In the genomic region with DNA sequence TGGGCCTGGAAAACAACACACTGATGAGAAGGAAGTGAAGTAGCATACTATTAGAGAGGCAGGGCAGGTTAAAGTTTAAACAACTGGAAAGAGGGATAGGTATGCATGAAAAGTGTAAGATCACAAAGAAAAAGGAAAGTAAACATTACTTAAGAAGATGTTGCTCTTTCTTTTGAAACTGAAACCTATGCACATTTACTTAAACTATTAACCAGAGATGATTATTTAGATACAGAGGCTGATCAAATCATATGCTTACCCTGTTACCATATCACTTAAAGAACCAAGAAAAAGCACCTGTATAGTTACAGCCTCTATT, we compare ENCODE assay signal across 1 cellular context.
TF ChIP-seq lines count a peak whose summit lies in the region.

No MANE protein-coding gene starts in this region.

TF ChIP-seq in HepG2, 621 proteins besides CTCF, POLR2A, EP300 and RAD21 (continued from another document and continues in another):
- TF ChIP-seq STAT6 (CRISPR knock-in tag; IDR thresholded peaks at IDR 0.05; ENCODE audit: borderline replicate concordance) (no peak), ATF1 (CRISPR knock-in tag; IDR thresholded peaks at IDR 0.05) (no peak), CCAR2 (optimal IDR thresholded peaks at IDR 0.05; ENCODE audit: low read depth, low read length) (no peak), SUZ12 (IDR thresholded peaks at IDR 0.05; ENCODE audit: low read depth, low read length) (no peak), ZNF776 (CRISPR knock-in tag; IDR thresholded peaks at IDR 0.05) (no peak), TCF7 (IDR thresholded peaks at IDR 0.05; ENCODE audit: low read depth) (peak; percentile 28; the same call in 1 of the 2 replicates), THAP8 (CRISPR knock-in tag; IDR thresholded peaks at IDR 0.05; ENCODE audit: borderline replicate concordance) (no peak), JARID2 (CRISPR knock-in tag; IDR thresholded peaks at IDR 0.05; ENCODE audit: insufficient replicate concordance) (no peak), THYN1 (CRISPR knock-in tag; IDR thresholded peaks at IDR 0.05; ENCODE audit: borderline replicate concordance, low read depth) (no peak), ZNF326 (CRISPR knock-in tag; IDR thresholded peaks at IDR 0.05; ENCODE audit: borderline replicate concordance) (no peak), ZNF691 (CRISPR knock-in tag; IDR thresholded peaks at IDR 0.05; ENCODE audit: borderline replicate concordance, low read depth) (no peak), RXRB (CRISPR knock-in tag; IDR thresholded peaks at IDR 0.05; ENCODE audit: borderline replicate concordance) (0 out of 2 replicates have a peak, but pooled peaks have one; percentile 17), JUND (CRISPR knock-in tag; IDR thresholded peaks at IDR 0.05) (no peak), ZNF331 (CRISPR knock-in tag; IDR thresholded peaks at IDR 0.05) (no peak), ISL2 (CRISPR knock-in tag; IDR thresholded peaks at IDR 0.05) (peak; percentile 23; the same call in 1 of the 2 replicates), ZMAT3 (CRISPR knock-in tag; conservative IDR thresholded peaks at IDR 0.05) (no peak), HBP1 (CRISPR knock-in tag; IDR thresholded peaks at IDR 0.05; ENCODE audit: low read depth) (no peak), CREM (IDR thresholded peaks at IDR 0.05) (0 out of 2 replicates have a peak, but pooled peaks have one; percentile 16), CREM (CRISPR knock-in tag; IDR thresholded peaks at IDR 0.05) (no peak), MEIS2 (CRISPR knock-in tag; IDR thresholded peaks at IDR 0.05) (no peak), ZNF318 (CRISPR knock-in tag; IDR thresholded peaks at IDR 0.05) (no peak), TSC22D2 (CRISPR knock-in tag; IDR thresholded peaks at IDR 0.05; ENCODE audit: borderline replicate concordance) (no peak), POGK (CRISPR knock-in tag; conservative IDR thresholded peaks at IDR 0.05) (no peak), HMG20A (CRISPR knock-in tag; IDR thresholded peaks at IDR 0.05; ENCODE audit: borderline replicate concordance) (peak; percentile 40; the same call in 1 of the 2 replicates), ZNF7 (CRISPR knock-in tag; IDR thresholded peaks at IDR 0.05) (no peak), SNAI1 (CRISPR knock-in tag; IDR thresholded peaks at IDR 0.05; ENCODE audit: borderline replicate concordance) (no peak), SOX6 (IDR thresholded peaks at IDR 0.05) (no peak), SOX6 (CRISPR knock-in tag; IDR thresholded peaks at IDR 0.05) (0 out of 2 replicates have a peak, but pooled peaks have one; percentile 23)
- TF ChIP-seq, protein P1, sequence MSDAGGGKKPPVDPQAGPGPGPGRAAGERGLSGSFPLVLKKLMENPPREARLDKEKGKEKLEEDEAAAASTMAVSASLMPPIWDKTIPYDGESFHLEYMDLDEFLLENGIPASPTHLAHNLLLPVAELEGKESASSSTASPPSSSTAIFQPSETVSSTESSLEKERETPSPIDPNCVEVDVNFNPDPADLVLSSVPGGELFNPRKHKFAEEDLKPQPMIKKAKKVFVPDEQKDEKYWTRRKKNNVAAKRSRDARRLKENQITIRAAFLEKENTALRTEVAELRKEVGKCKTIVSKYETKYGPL (CRISPR knock-in tag; IDR thresholded peaks at IDR 0.05): no peak
- TF ChIP-seq, protein P2, sequence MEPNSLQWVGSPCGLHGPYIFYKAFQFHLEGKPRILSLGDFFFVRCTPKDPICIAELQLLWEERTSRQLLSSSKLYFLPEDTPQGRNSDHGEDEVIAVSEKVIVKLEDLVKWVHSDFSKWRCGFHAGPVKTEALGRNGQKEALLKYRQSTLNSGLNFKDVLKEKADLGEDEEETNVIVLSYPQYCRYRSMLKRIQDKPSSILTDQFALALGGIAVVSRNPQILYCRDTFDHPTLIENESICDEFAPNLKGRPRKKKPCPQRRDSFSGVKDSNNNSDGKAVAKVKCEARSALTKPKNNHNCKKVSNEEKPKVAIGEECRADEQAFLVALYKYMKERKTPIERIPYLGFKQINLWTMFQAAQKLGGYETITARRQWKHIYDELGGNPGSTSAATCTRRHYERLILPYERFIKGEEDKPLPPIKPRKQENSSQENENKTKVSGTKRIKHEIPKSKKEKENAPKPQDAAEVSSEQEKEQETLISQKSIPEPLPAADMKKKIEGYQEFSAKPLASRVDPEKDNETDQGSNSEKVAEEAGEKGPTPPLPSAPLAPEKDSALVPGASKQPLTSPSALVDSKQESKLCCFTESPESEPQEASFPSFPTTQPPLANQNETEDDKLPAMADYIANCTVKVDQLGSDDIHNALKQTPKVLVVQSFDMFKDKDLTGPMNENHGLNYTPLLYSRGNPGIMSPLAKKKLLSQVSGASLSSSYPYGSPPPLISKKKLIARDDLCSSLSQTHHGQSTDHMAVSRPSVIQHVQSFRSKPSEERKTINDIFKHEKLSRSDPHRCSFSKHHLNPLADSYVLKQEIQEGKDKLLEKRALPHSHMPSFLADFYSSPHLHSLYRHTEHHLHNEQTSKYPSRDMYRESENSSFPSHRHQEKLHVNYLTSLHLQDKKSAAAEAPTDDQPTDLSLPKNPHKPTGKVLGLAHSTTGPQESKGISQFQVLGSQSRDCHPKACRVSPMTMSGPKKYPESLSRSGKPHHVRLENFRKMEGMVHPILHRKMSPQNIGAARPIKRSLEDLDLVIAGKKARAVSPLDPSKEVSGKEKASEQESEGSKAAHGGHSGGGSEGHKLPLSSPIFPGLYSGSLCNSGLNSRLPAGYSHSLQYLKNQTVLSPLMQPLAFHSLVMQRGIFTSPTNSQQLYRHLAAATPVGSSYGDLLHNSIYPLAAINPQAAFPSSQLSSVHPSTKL (CRISPR knock-in tag; IDR thresholded peaks at IDR 0.05): peak; percentile 65
- TF ChIP-seq, protein P3, sequence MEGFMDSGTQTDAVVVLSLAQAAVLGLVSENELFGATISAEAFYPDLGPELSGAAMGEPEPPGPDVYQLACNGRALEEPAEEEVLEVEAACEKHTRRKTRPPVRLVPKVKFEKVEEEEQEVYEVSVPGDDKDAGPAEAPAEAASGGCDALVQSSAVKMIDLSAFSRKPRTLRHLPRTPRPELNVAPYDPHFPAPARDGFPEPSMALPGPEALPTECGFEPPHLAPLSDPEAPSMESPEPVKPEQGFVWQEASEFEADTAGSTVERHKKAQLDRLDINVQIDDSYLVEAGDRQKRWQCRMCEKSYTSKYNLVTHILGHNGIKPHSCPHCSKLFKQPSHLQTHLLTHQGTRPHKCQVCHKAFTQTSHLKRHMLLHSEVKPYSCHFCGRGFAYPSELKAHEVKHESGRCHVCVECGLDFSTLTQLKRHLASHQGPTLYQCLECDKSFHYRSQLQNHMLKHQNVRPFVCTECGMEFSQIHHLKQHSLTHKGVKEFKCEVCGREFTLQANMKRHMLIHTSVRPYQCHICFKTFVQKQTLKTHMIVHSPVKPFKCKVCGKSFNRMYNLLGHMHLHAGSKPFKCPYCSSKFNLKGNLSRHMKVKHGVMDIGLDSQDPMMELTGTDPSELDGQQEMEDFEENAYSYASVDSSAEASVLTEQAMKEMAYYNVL (CRISPR knock-in tag; IDR thresholded peaks at IDR 0.05; ENCODE audit: borderline replicate concordance): 0 out of 2 replicates have a peak, but pooled peaks have one; percentile 45
